8 cellular contexts compared by ENCODE assay signal in the genomic region with DNA sequence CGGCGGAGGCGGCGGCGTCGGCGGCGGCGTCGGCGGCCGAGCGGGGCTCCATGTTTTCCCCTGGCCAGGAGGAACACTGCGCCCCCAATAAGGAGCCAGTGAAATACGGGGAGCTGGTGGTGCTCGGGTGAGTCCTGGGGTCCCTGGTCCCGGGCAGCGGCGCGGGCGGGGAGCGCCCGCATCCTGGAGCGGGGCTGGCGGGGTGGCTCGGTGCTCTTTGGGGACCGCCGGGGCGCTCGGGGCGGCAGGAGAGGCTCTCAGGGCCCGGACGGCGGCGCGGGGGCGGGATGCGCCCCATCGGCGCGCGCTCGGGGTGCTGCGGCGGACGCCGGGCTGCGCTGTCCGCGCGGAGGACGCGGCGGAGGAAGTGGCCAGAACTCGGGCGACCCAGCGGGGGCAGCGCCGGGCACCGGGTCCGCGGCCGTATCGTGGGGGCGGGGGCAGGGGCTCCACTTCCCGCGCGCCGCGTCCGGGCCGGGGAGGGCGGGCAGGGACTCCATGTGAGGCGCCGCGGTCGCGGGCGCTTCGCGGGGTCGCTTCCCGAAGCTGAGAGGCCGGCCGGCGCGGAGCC. TPM values are rescaled to one million over a fixed set of nuclear protein-coding genes. Genes with fewer than 3 reads are reported as not detected.
A peak's percentile ranks its signal among the peaks of the same experiment; 100 is the strongest.
DNase-seq lines count a peak whose midpoint lies in the region; ATAC-seq, FAIRE-seq and TF ChIP-seq lines count a peak whose summit lies in the region.

No MANE protein-coding gene starts in this region.

- peaks cover 45% of the 10 kb centered on the region for H3K4me1 Mint-ChIP-seq in activated T-cell treated with anti-CD3 and anti-CD28 coated beads, Interleukin-2, amount 50 U/mL, for 4 hours (ENCODE audit: low read depth)

- no peaks in the 10 kb centered on the region for H3K9me3 Mint-ChIP-seq in activated T-cell treated with anti-CD3 and anti-CD28 coated beads, Interleukin-2, amount 50 U/mL, for 4 hours

- 0 out of 3 replicates have a peak, but pooled peaks cover 5% of the 10 kb centered on the region for H3K4me1 ChIP-seq in A549
- H3K4me1 ChIP-seq in foreskin keratinocyte: no peaks in the 10 kb centered on the region
- H3K4me1 ChIP-seq in neutrophil (ENCODE audit: control insufficient read depth in 1 of 2, insufficient read depth in 1 of 2, low read depth in 1 of 2, low read length in 1 of 2): peaks cover 77 to 79% of the 10 kb centered on the region in 2 experiments

- 0% methylated on average over 6 of the region's 87 CpGs for WGBS in A549 (ENCODE audit: missing lambda C conversion rate)

- H3K4me3 Mint-ChIP-seq in activated T-cell treated with anti-CD3 and anti-CD28 coated beads, Interleukin-2, amount 50 U/mL, for 4 hours: peak overlapping the region; percentile 27

- TF ChIP-seq POLR2A in A549 (IDR thresholded peaks at IDR 0.05; ENCODE audit: low read length): no peak

- peak overlapping the region; percentile 70 for H3K4me2 ChIP-seq in A549

- H3K4me3 ChIP-seq in A549 (peak overlapping the region; percentile 85), neutrophil (ENCODE audit: low read depth in 1 of 2, low read length in 1 of 2) (peak overlapping the region; percentile 79 to 87)

- peaks cover 5% of the 10 kb centered on the region for H3K27me3 Mint-ChIP-seq in activated T-cell treated with anti-CD3 and anti-CD28 coated beads, Interleukin-2, amount 50 U/mL, for 4 hours (ENCODE audit: low read depth)

- H3K9me3 ChIP-seq in A549 (no peaks in the 10 kb centered on the region), neutrophil (no peaks in the 10 kb centered on the region)

- TF ChIP-seq RAD21 in A549 (conservative IDR thresholded peaks at IDR 0.05 in 1 of 2, IDR thresholded peaks at IDR 0.05 in 1 of 2): no peak; a peak in 1 of 5 replicates

- H3K27me3 ChIP-seq in foreskin keratinocyte: peaks cover 92% of the 10 kb centered on the region
- no peaks in the 10 kb centered on the region for H3K27me3 ChIP-seq in neutrophil

- no peak for TF ChIP-seq EP300 in A549 (IDR thresholded peaks at IDR 0.05)

- POLR2A ChIA-PET in A549 (lab: Yijun Ruan, JAX): no interaction called here

- FAIRE-seq in A549 (lab: Jason Lieb, UNC): no peak

- no peak for TF ChIP-seq CTCF in A549 (IDR thresholded peaks at IDR 0.05)
- no peak for TF ChIP-seq CTCF in foreskin keratinocyte (conservative IDR thresholded peaks at IDR 0.05)
- no peak for TF ChIP-seq CTCF in neutrophil (IDR thresholded peaks at IDR 0.05)

- DNase-seq in A549 (ENCODE audit: low read depth in 1 of 2, low spot score in 1 of 2) (no peak), foreskin keratinocyte (no peak), SKM-1 treated with dmso at 0.1 percent for 144 hours (lab: John Stamatoyannopoulos, UW; ENCODE audit: unreplicated experiment) (no peak), OCI-M2 (lab: John Stamatoyannopoulos, UW; ENCODE audit: unreplicated experiment) (no peak)
- peak; percentile 9 for DNase-seq in activated T-cell treated with anti-CD3 and anti-CD28 coated beads, Interleukin-2, amount 50 U/mL, for 4 hours

- ATAC-seq in A549 (peak; percentile 33 to 67), GM19023 (IDR thresholded peaks at IDR 0.05; ENCODE audit: unreplicated experiment) (peak; percentile 26), HG03432 (IDR thresholded peaks at IDR 0.05; ENCODE audit: unreplicated experiment) (peak; percentile 21), foreskin keratinocyte (peak; percentile 13)
- ATAC-seq in activated T-cell treated with anti-CD3 and anti-CD28 coated beads, Interleukin-2, amount 50 U/mL, for 4 hours: peak; percentile 47 to 53

- no peaks in the 10 kb centered on the region for H3K36me3 Mint-ChIP-seq in activated T-cell treated with anti-CD3 and anti-CD28 coated beads, Interleukin-2, amount 50 U/mL, for 4 hours (ENCODE audit: insufficient read depth)

- CTCF ChIA-PET in A549 (lab: Yijun Ruan, JAX): interaction anchor here (0.7 to 1.7 kb wide), 6 partner anchors 9 to 681 kb away, joined by 3 to 5 read pairs (median 4); no protein-coding TSS in a partner anchor

- H3K27ac ChIP-seq in A549: peak overlapping the region; percentile 75 to 83
- no peak overlapping the region for H3K27ac ChIP-seq in foreskin keratinocyte
- H3K27ac ChIP-seq in neutrophil: peak overlapping the region; percentile 98

- no peaks in the 10 kb centered on the region for H3K36me3 ChIP-seq in neutrophil

TF ChIP-seq in A549, 52 proteins besides CTCF, POLR2A, EP300 and RAD21:
- TF ChIP-seq KDM1A (IDR thresholded peaks at IDR 0.05; ENCODE audit: low read depth) (no peak), NR3C1 (IDR thresholded peaks at IDR 0.05) (no peak), TFCP2L1 (CRISPR knock-in tag; IDR thresholded peaks at IDR 0.05) (no peak), ZC3H11A (IDR thresholded peaks at IDR 0.05) (no peak), MAFK (IDR thresholded peaks at IDR 0.05; ENCODE audit: partially characterized antibody) (no peak), FOSL2 (IDR thresholded peaks at IDR 0.05) (no peak), FOSL2 (CRISPR knock-in tag; IDR thresholded peaks at IDR 0.05) (no peak), BHLHE40 (IDR thresholded peaks at IDR 0.05; ENCODE audit: low read depth, low read length) (no peak), NFE2L2 (conservative IDR thresholded peaks at IDR 0.05; ENCODE audit: low read length) (no peak), SMC3 (IDR thresholded peaks at IDR 0.05) (no peak), ZSCAN20 (CRISPR knock-in tag; IDR thresholded peaks at IDR 0.05) (no peak)
- TF ChIP-seq, protein P1, sequence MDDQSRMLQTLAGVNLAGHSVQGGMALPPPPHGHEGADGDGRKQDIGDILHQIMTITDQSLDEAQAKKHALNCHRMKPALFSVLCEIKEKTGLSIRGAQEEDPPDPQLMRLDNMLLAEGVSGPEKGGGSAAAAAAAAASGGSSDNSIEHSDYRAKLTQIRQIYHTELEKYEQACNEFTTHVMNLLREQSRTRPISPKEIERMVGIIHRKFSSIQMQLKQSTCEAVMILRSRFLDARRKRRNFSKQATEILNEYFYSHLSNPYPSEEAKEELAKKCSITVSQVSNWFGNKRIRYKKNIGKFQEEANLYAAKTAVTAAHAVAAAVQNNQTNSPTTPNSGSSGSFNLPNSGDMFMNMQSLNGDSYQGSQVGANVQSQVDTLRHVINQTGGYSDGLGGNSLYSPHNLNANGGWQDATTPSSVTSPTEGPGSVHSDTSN (IDR thresholded peaks at IDR 0.05): no peak
TF ChIP-seq in A549: peak in this region for 0.

RNA-seq across cellular contexts. Expression of gene PELI2, which starts 0.5 kb away (rescaled TPM):
- polyA plus RNA-seq in A549 (2011; rRNA removed): 7.2 and 9.8 TPM in 2 replicates
- polyA plus RNA-seq in A549 (2012; cell fraction: cytosol; rRNA removed): 1.6 and 2.2 TPM in 2 replicates
- 1.2 and 2.1 TPM in 2 replicates for polyA plus RNA-seq in A549 (2012; cell fraction: nucleus; rRNA removed)
- polyA plus RNA-seq in A549 (2017; fragmentation: RNase III; extraction: RNeasy Plus Mini Kit Qiagen cat#74134 plus additional on column Dnase treatment): 0.79 to 1.1 TPM (median 0.93 TPM) in 3 replicates
- polyA minus RNA-seq in A549 (2011; rRNA and poly(A)+ RNA removed): 27.8 and 41.4 TPM in 2 replicates
- 1 to 10 TPM; 1.4 to 4.2 (median 2.3) TPM for total RNA-seq in activated T-cell treated with anti-CD3 and anti-CD28 coated beads, Interleukin-2, amount 50 U/mL, for 4 hours
- 0.14 TPM in 1 of 2 replicates, not detected in the other for total RNA-seq in foreskin keratinocyte
- 0.04 TPM in 1 of 2 replicates, not detected in the other for polyA plus RNA-seq in foreskin keratinocyte
